Comparison of ENCODE assay signal across 8 cellular contexts in genomic region chr7:22452142-22452763, GRCh38. TPM values are rescaled to one million over a fixed set of nuclear protein-coding genes. Genes with fewer than 3 reads are reported as not detected.
DNase-seq lines count a peak whose midpoint lies in the region; ATAC-seq, FAIRE-seq and TF ChIP-seq lines count a peak whose summit lies in the region.

No MANE protein-coding gene starts in this region.

- intact Hi-C loops in OCI-LY7 (cut with micrococcal nuclease; ENCODE audit: unreplicated experiment), result no loop called here
- intact Hi-C loops in colonic mucosa (cut with DNase I), result loop anchor here (10.0 kb wide), 1 partner anchor 147 kb away; no protein-coding TSS in a partner anchor
- intact Hi-C loops in HepG2 (cut with micrococcal nuclease; ENCODE audit: unreplicated experiment), result loop anchor here (10.0 kb wide), 1 partner anchor 127 kb away; no protein-coding TSS in a partner anchor
- intact Hi-C loops in posterior vena cava (cut with DNase I), result no loop called here

- CTCF ChIA-PET in OCI-LY7 (lab: Charles Lee; ENCODE audit: unreplicated experiment), result interaction anchor here (1.0 to 1.4 kb wide), 3 partner anchors 97 to 156 kb away, joined by 3 to 4 read pairs (median 4); no protein-coding TSS in a partner anchor
- CTCF ChIA-PET in HepG2 (lab: Yijun Ruan, JAX; ENCODE audit: low intra/inter-chr PET ratio, low total read pairs), result interaction anchor here (1.0 kb wide), 1 partner anchor 18 kb away, joined by 3 read pairs; no protein-coding TSS in a partner anchor

- ATAC-seq in HepG2, result peak; percentile 98

- H3K36me3 ChIP-seq in OCI-LY7 (ENCODE audit: insufficient read depth, low read length), result peaks cover 4% of the 10 kb centered on the region; the same call in 1 of the 2 replicates
- no peaks in the 10 kb centered on the region for H3K36me3 ChIP-seq in colonic mucosa
- no peaks in the 10 kb centered on the region for H3K36me3 ChIP-seq in HepG2 (replicated peaks in 1 of 2; ENCODE audit: control insufficient read depth in 1 of 2, insufficient read depth in 2 of 2, low read length in 2 of 2)

- peak; percentile 75 for TF ChIP-seq RAD21 in HepG2 (CRISPR knock-in tag; IDR thresholded peaks at IDR 0.05)

- FAIRE-seq in HepG2 (lab: Jason Lieb, UNC), result peak; percentile 51

- H3K27ac ChIP-seq in OCI-LY7 (ENCODE audit: low read depth, low read length, poor library complexity, severe bottlenecking), result peak overlapping the region; percentile 31
- H3K27ac ChIP-seq in colonic mucosa, result no peak overlapping the region
- no peak overlapping the region for H3K27ac ChIP-seq in HepG2 (ENCODE audit: extremely low read length, insufficient read depth, low read length)

- no TSS peak for BruUV-seq in OCI-LY7 (replicated peaks; lab: Mats Ljungman, UMichigan)
- BruUV-seq in HepG2 (replicated peaks; lab: Mats Ljungman, UMichigan), result no TSS peak

- POLR2A ChIA-PET in OCI-LY7 (lab: Charles Lee), result interaction anchor here (0.6 to 2.7 kb wide), 9 partner anchors 9 to 125 kb away, joined by 3 to 8 read pairs (median 3); no protein-coding TSS in a partner anchor
- POLR2A ChIA-PET in HepG2 (lab: Yijun Ruan, JAX), result no interaction called here

- 3% methylated on average over 16 of the region's 16 CpGs for WGBS in HepG2 (ENCODE audit: low lambda C conversion rate)

- H4K20me1 ChIP-seq in OCI-LY7 (ENCODE audit: insufficient read depth, low read length), result no peaks in the 10 kb centered on the region
- no peaks in the 10 kb centered on the region for H4K20me1 ChIP-seq in HepG2 (ENCODE audit: insufficient read depth, low read length)

- peak overlapping the region in 1 of 2 donors; percentile 55 for H3K9ac ChIP-seq in colonic mucosa (ENCODE audit: low read depth in 2 of 2, low read length in 2 of 2)
- peak overlapping the region; percentile 72 for H3K9ac ChIP-seq in HepG2 (ENCODE audit: insufficient read depth, low read depth, low read length)

- H2AFZ ChIP-seq in OCI-LY7 (ENCODE audit: low read length) (peak overlapping the region; percentile 75; the same call in 1 of the 2 replicates), HepG2 (ENCODE audit: low read length) (peak overlapping the region; percentile 83)

- no peaks in the 10 kb centered on the region for H3K9me2 ChIP-seq in OCI-LY7 (ENCODE audit: insufficient read depth, low read length)

- no peak for TF ChIP-seq POLR2A in HepG2 (IDR thresholded peaks at IDR 0.05; ENCODE audit: insufficient read depth in 1 of 2, low read depth in 2 of 2, low read length in 2 of 2)

- H3K79me2 ChIP-seq in OCI-LY7 (ENCODE audit: insufficient read depth, low read depth, low read length) (no peaks in the 10 kb centered on the region), HepG2 (ENCODE audit: insufficient read depth, low read length) (no peaks in the 10 kb centered on the region)

- DNase-seq in GM13976 (ENCODE audit: low spot score), result peak; percentile 49
- DNase-seq in OCI-LY7 (ENCODE audit: low spot score), result peak; percentile 86
- peak; percentile 81 for DNase-seq in colonic mucosa
- peak; percentile 47 for DNase-seq in HepG2 (ENCODE audit: low spot score)
- DNase-seq in stimulated activated CD8-positive, alpha-beta memory T cell treated with anti-CD3 and anti-CD28 coated beads, Interleukin-2, amount 100 ng/mL, for 48 hours (ENCODE audit: low read depth in 2 of 2), result peak; percentile 30
- DNase-seq in posterior vena cava (ENCODE audit: low spot score), result no peak
- no peak for DNase-seq in NCI-H2029 treated with DMSO at 0.1 percent for 48 hours (lab: John Stamatoyannopoulos, UW)
- no peak for DNase-seq in cortex of kidney (lab: John Stamatoyannopoulos, UW)

- H3K4me1 ChIP-seq in OCI-LY7 (ENCODE audit: insufficient read depth, low read length, poor library complexity, severe bottlenecking) (peaks cover 51% of the 10 kb centered on the region), colonic mucosa (no peaks in the 10 kb centered on the region), HepG2 (ENCODE audit: insufficient read depth, low read length) (peaks cover 19% of the 10 kb centered on the region)

- peak overlapping the region; percentile 70 for H3K4me2 ChIP-seq in OCI-LY7 (ENCODE audit: low read length)
- H3K4me2 ChIP-seq in HepG2 (ENCODE audit: low read depth, low read length), result peak overlapping the region; percentile 95

- H3K4me3 ChIP-seq in OCI-LY7 (ENCODE audit: low read depth, low read length, poor library complexity, severe bottlenecking) (peak overlapping the region; percentile 37), colonic mucosa (peak overlapping the region; percentile 21), HepG2 (replicated peaks in 1 of 3; ENCODE audit: insufficient read depth in 1 of 3, low read depth in 2 of 3, low read length in 3 of 3) (peak overlapping the region; percentile 53 to 70 (median 55))

- no peak for TF ChIP-seq EP300 in HepG2 (IDR thresholded peaks at IDR 0.05; ENCODE audit: low read depth in 2 of 2, low read length in 2 of 2)
- no peak for TF ChIP-seq EP300 in HepG2 (CRISPR knock-in tag; IDR thresholded peaks at IDR 0.05; ENCODE audit: borderline replicate concordance)

- H3K9me3 ChIP-seq in OCI-LY7 (ENCODE audit: low read length) (peaks cover 6% of the 10 kb centered on the region; the same call in 1 of the 2 replicates), colonic mucosa (no peaks in the 10 kb centered on the region), HepG2 (ENCODE audit: low read length) (no peaks in the 10 kb centered on the region)

- in situ Hi-C loops in GM13976 (cut with MboI; ENCODE audit: low sequenced_read_pairs, unreplicated experiment), result no loop called here
- in situ Hi-C loops in HepG2 (cut with HindIII; ENCODE audit: extremely low pct_ligation_motif_present, low pct_unique_long_range_greater_than_20kb), result no loop called here

- TF ChIP-seq CTCF in GM13976 (IDR thresholded peaks at IDR 0.05; ENCODE audit: borderline replicate concordance, control extremely low read depth, extremely low read depth, insufficient read depth, missing control alignments) (peak; percentile 48), OCI-LY7 (conservative IDR thresholded peaks at IDR 0.05; ENCODE audit: low read length) (peak; percentile 98), colonic mucosa (IDR thresholded peaks at IDR 0.05) (peak; percentile 60), HepG2 (CRISPR knock-in tag; IDR thresholded peaks at IDR 0.05) (peak; percentile 94)

- H3K27me3 ChIP-seq in colonic mucosa (no peaks in the 10 kb centered on the region), HepG2 (ENCODE audit: control insufficient read depth in 1 of 2, insufficient read depth in 2 of 2, low read length in 2 of 2) (peaks cover 0 to 14% of the 10 kb centered on the region in 2 experiments; a peak in 3 of 5 replicates)

TF ChIP-seq in HepG2, 621 proteins besides CTCF, POLR2A, EP300 and RAD21 (continues in another document):
- TF ChIP-seq TMF1 (CRISPR knock-in tag; IDR thresholded peaks at IDR 0.05; ENCODE audit: low read depth), result no peak
- no peak for TF ChIP-seq KDM5A (IDR thresholded peaks at IDR 0.05; ENCODE audit: borderline replicate concordance, low read length)
- TF ChIP-seq ZNF580 (CRISPR knock-in tag; IDR thresholded peaks at IDR 0.05; ENCODE audit: borderline replicate concordance, low read depth), result peak; percentile 53; the same call in 1 of the 2 replicates
- TF ChIP-seq KAT8 (CRISPR knock-in tag; IDR thresholded peaks at IDR 0.05), result 0 out of 2 replicates have a peak, but pooled peaks have one; percentile 18
- TF ChIP-seq ZNF691 (CRISPR knock-in tag; IDR thresholded peaks at IDR 0.05; ENCODE audit: borderline replicate concordance, low read depth), result 0 out of 2 replicates have a peak, but pooled peaks have one; percentile 64

RNA-seq across cellular contexts. Expression of gene STEAP1B, which starts 47.7 kb away (rescaled TPM):
- 0.36 and 0.69 TPM in 2 replicates for total RNA-seq in OCI-LY7 (2014; rRNA removed; shearing (Covaris generic))
- total RNA-seq in OCI-LY7 (2022) (1.1 and 2.1 TPM in 2 replicates), colonic mucosa (under 1 TPM; 0.21 to 0.30 TPM), HepG2 (2016; rRNA removed; fragmentation: Illumina TruSeq; extraction: Trizol) (not detected in 2 replicates), posterior vena cava (1 to 10 TPM; 2.5 to 2.8 TPM)
- total RNA-seq in HepG2 (2016; cell fraction: cytosol; rRNA removed; fragmentation: Illumina TruSeq; extraction: Trizol; ENCODE audit: low read depth), result not detected in 2 replicates
- total RNA-seq in HepG2 (2016; cell fraction: insoluble cytoplasmic fraction; rRNA removed; fragmentation: Illumina TruSeq; extraction: Trizol), result not detected in 2 replicates
- total RNA-seq in HepG2 (2016; cell fraction: membrane; rRNA removed; fragmentation: Illumina TruSeq; extraction: Trizol), result not detected in 2 replicates
- total RNA-seq in HepG2 (2016; cell fraction: nucleus; rRNA removed; fragmentation: Illumina TruSeq; extraction: Trizol), result not detected in 2 replicates
- not detected in 2 replicates for polyA plus RNA-seq in HepG2 (2011; rRNA removed)
- polyA plus RNA-seq in HepG2 (2011; cell fraction: cytosol; rRNA removed), result not detected in 2 replicates
- polyA plus RNA-seq in HepG2 (2011; cell fraction: nucleus; rRNA removed), result not detected in 2 replicates
- polyA plus RNA-seq in HepG2 (2012), result not detected in 2 replicates
- polyA plus RNA-seq in HepG2 (2016; cell fraction: cytosol; fragmentation: Illumina TruSeq; extraction: Trizol; ENCODE audit: low read depth), result not detected in 2 replicates
- polyA plus RNA-seq in HepG2 (2016; cell fraction: insoluble cytoplasmic fraction; fragmentation: Illumina TruSeq; extraction: Trizol; ENCODE audit: low read depth), result not detected in 2 replicates
- not detected in 2 replicates for polyA plus RNA-seq in HepG2 (2016; cell fraction: membrane; fragmentation: Illumina TruSeq; extraction: Trizol; ENCODE audit: low read depth)
- not detected in 2 replicates for polyA plus RNA-seq in HepG2 (2016; cell fraction: nucleus; fragmentation: Illumina TruSeq; extraction: Trizol; ENCODE audit: insufficient read depth, low read depth)
- polyA minus RNA-seq in HepG2 (2011; rRNA and poly(A)+ RNA removed; ENCODE audit: low replicate concordance), result 0.58 TPM in 1 of 2 replicates, not detected in the other
- polyA minus RNA-seq in HepG2 (2011; cell fraction: cytosol; rRNA and poly(A)+ RNA removed), result not detected in 2 replicates
- 0.37 TPM in 1 of 2 replicates, not detected in the other for polyA minus RNA-seq in HepG2 (2011; cell fraction: nucleus; rRNA and poly(A)+ RNA removed)

Comparison
In these comparisons a context has a peak if more than half of its experiments do, and no peak if none do; other contexts are left out.
1. DNase-seq: peak in GM13976 (single experiment), OCI-LY7 (single experiment), colonic mucosa (single experiment), HepG2 (single experiment) and stimulated activated CD8-positive, alpha-beta memory T cell treated with anti-CD3 and anti-CD28 coated beads, Interleukin-2, amount 100 ng/mL, for 48 hours (2 of 2); none in posterior vena cava (single experiment), NCI-H2029 treated with DMSO at 0.1 percent for 48 hours (single experiment) and cortex of kidney (single experiment).
2. CTCF ChIP-seq: peak in every context shown above with its lines; median percentile 98 in OCI-LY7; 94 in HepG2; 60 in colonic mucosa; 48 in GM13976.
3. intact Hi-C loops: an anchor here in colonic mucosa (10.0 kb wide) and HepG2 (10.0 kb wide); none called in OCI-LY7 and posterior vena cava.
4. Peak in every context shown above with its lines, with median percentiles within 50 percentile points of each other: H3K4me3 ChIP-seq.